Comparison of ENCODE assay signal across 20 cellular contexts in genomic region chr6:63440057-63440456, GRCh38.
DNase-seq lines count a peak whose midpoint lies in the region; FAIRE-seq and TF ChIP-seq lines count a peak whose summit lies in the region.
"Had no signal": no experiment of that assay in that cellular context is flagged by ENCODE, and none has a peak within 500 bp of the region (broad histone marks: within the 10 kb centered on the region; RNA-seq: fewer than 3 reads in every experiment).

No MANE protein-coding gene starts in this region.

- no peaks in the 10 kb centered on the region for H3K79me1 ChIP-seq in H1 (ENCODE audit: low read depth, low read length)

- TF ChIP-seq RAD21 in H1 (IDR thresholded peaks at IDR 0.05 in 1 of 2, conservative IDR thresholded peaks at IDR 0.05 in 1 of 2; ENCODE audit: low read depth in 2 of 2, low read length in 2 of 2) = no peak

- H3K36me3 ChIP-seq in H1 (ENCODE audit: control insufficient read depth in 2 of 4, insufficient read depth in 4 of 4, low read length in 3 of 4) (no peaks in the 10 kb centered on the region), prostate gland (no peaks in the 10 kb centered on the region)
- H3K36me3 ChIP-seq: ovary, SJCRH30 had no signal

- H3K4me3 Mint-ChIP-seq in activated CD4-positive, alpha-beta T cell treated with anti-CD3 and anti-CD28 coated beads, Interleukin-2, amount 10 ng/mL, durations not matched to agents 24 days and 14 days = no peak overlapping the region

- WGBS in H1 (ENCODE audit: extremely low coverage in 1 of 2, insufficient coverage in 1 of 2, insufficient read length in 1 of 2, insufficient replicate concordance in 2 of 2, low coverage in 1 of 2, low lambda C conversion rate in 2 of 2, missing lambda C conversion rate in 1 of 2), 2 experiments = 89% methylated on average over 7 of the region's 7 CpGs; no CpG with 5 or more reads in 1 of the 2 experiments
- 59% methylated on average over 7 of the region's 7 CpGs for WGBS in prostate gland

- H3K27me3 Mint-ChIP-seq in activated CD4-positive, alpha-beta T cell treated with anti-CD3 and anti-CD28 coated beads, Interleukin-2, amount 10 ng/mL, durations not matched to agents 24 days and 14 days = no peaks in the 10 kb centered on the region

- in situ Hi-C loops in G401 (cut with HindIII; ENCODE audit: low sequenced_read_pairs) = no loop called here

- H3K27me3 ChIP-seq in H1 (replicated peaks in 1 of 4; ENCODE audit: control insufficient read depth in 3 of 4, extremely low read depth in 1 of 4, insufficient read depth in 3 of 4, low read length in 3 of 4) = no peaks in the 10 kb centered on the region
- H3K27me3 ChIP-seq in prostate gland (replicated peaks; ENCODE audit: insufficient read depth) = no peaks in the 10 kb centered on the region
- H3K27me3 ChIP-seq: ovary, SJCRH30 had no signal

- no peak overlapping the region for H2BK15ac ChIP-seq in H1 (ENCODE audit: low read length)

- H3K79me2 ChIP-seq in H1 (ENCODE audit: control insufficient read depth in 1 of 2, insufficient read depth in 2 of 2, low read length in 2 of 2) = no peaks in the 10 kb centered on the region

- no peak overlapping the region for H4K5ac ChIP-seq in H1 (ENCODE audit: insufficient read length, low read depth, low read length)

- H4K8ac ChIP-seq in H1 (ENCODE audit: extremely low read depth, insufficient read depth, low read length) = peak overlapping the region; percentile 57; the same call in 1 of the 2 replicates

- no peak overlapping the region for H3K4me3 ChIP-seq in H1 (ENCODE audit: extremely low read depth in 1 of 4, insufficient read depth in 2 of 4, low read depth in 3 of 4, low read length in 4 of 4)
- H3K4me3 ChIP-seq in prostate gland = no peak overlapping the region
- H3K4me3 ChIP-seq: GM12878, ovary, SJCRH30, skin epidermis had no signal

- TF ChIP-seq CTCF in H1 (IDR thresholded peaks at IDR 0.05; ENCODE audit: control extremely low read depth in 1 of 3, insufficient read depth in 1 of 3, low read depth in 1 of 3, low read length in 3 of 3) (no peak), prostate gland (IDR thresholded peaks at IDR 0.05) (no peak)

- H3K4me1 Mint-ChIP-seq in activated CD4-positive, alpha-beta T cell treated with anti-CD3 and anti-CD28 coated beads, Interleukin-2, amount 10 ng/mL, durations not matched to agents 24 days and 14 days = peaks cover 3% of the 10 kb centered on the region

- POLR2A ChIA-PET in H1 (lab: Charles Lee; ENCODE audit: partially characterized antibody) = no interaction called here

- H4K20me1 ChIP-seq in H1 (replicated peaks in 1 of 2; ENCODE audit: control insufficient read depth in 1 of 2, insufficient read depth in 2 of 2, low read length in 2 of 2) = no peaks in the 10 kb centered on the region

- no peak for FAIRE-seq in GM12891 (lab: Jason Lieb, UNC)
- FAIRE-seq in H1 (lab: Jason Lieb, UNC) = no peak
- FAIRE-seq: GM12878, kidney had no signal

- H3K27ac Mint-ChIP-seq in activated CD4-positive, alpha-beta T cell treated with anti-CD3 and anti-CD28 coated beads, Interleukin-2, amount 10 ng/mL, durations not matched to agents 24 days and 14 days = no peak overlapping the region
- H3K27ac Mint-ChIP-seq: activated T-helper 2 cell treated with anti-CD3 and anti-CD28 coated beads, Interferon-gamma antibody, Interleukin-2, Interleukin-4, amounts not matched to agents 10 μg/mL and 5 μg/mL and 100 μg/mL, durations not matched to agents 14 hours and 24 hours and 36 hours had no signal

- intact Hi-C loops in activated CD4-positive, alpha-beta T cell treated with anti-CD3 and anti-CD28 coated beads, Interleukin-2, amount 10 ng/mL, durations not matched to agents 24 days and 14 days (cut with micrococcal nuclease) = no loop called here
- intact Hi-C loops in prostate gland (cut with DNase I) = no loop called here

- no peak overlapping the region for H3K4me2 ChIP-seq in H1 (ENCODE audit: insufficient read depth in 1 of 2, low read depth in 2 of 2, low read length in 2 of 2)
- H3K4me2 ChIP-seq: KMS-11 had no signal

- no peak overlapping the region for H2BK12ac ChIP-seq in H1 (ENCODE audit: low read depth, low read length)

- CTCF ChIA-PET in H1 (lab: Charles Lee; ENCODE audit: partially characterized antibody) = no interaction called here

- H3K9ac ChIP-seq in H1 (replicated peaks in 1 of 4; ENCODE audit: extremely low read depth in 1 of 4, low read depth in 3 of 4, low read length in 3 of 4) = no peak overlapping the region
- H3K9ac ChIP-seq: KMS-11 had no signal

- H3K4me1 ChIP-seq in H1 (replicated peaks in 1 of 4; ENCODE audit: control insufficient read depth in 3 of 4, insufficient read depth in 4 of 4, low read length in 3 of 4) = no peaks in the 10 kb centered on the region
- H3K4me1 ChIP-seq in prostate gland (replicated peaks) = no peaks in the 10 kb centered on the region
- H3K4me1 ChIP-seq: SJCRH30 had no signal

- H3K14ac ChIP-seq in H1 (ENCODE audit: insufficient read length) = no peak overlapping the region

- H2BK20ac ChIP-seq in H1 (ENCODE audit: low read length) = no peak overlapping the region

- no peak overlapping the region for H2BK120ac ChIP-seq in H1 (replicated peaks; ENCODE audit: low read depth, low read length)

- H2AK5ac ChIP-seq in H1 (ENCODE audit: low read depth, low read length) = no peak overlapping the region

- H2BK5ac ChIP-seq in H1 (ENCODE audit: low read depth, low read length) = no peak overlapping the region

- no peak overlapping the region for H3K4ac ChIP-seq in H1 (replicated peaks; ENCODE audit: insufficient read length, low read depth, low read length)

- H3K9me3 Mint-ChIP-seq in activated CD4-positive, alpha-beta T cell treated with anti-CD3 and anti-CD28 coated beads, Interleukin-2, amount 10 ng/mL, durations not matched to agents 24 days and 14 days = peaks cover 4% of the 10 kb centered on the region

- no peak for TF ChIP-seq POLR2A in GM12891 (IDR thresholded peaks at IDR 0.05; ENCODE audit: low read depth, low read length)
- TF ChIP-seq POLR2A in H1 (IDR thresholded peaks at IDR 0.05; ENCODE audit: control extremely low read depth in 1 of 2, low read depth in 2 of 2, low read length in 2 of 2) = no peak
- TF ChIP-seq POLR2A in prostate gland (IDR thresholded peaks at IDR 0.05) = no peak

- no peaks in the 10 kb centered on the region for H3K23me2 ChIP-seq in H1 (ENCODE audit: low read depth, low read length)

- no peak overlapping the region for H3K18ac ChIP-seq in H1 (ENCODE audit: extremely low read depth, low read length)

- no peak overlapping the region for H3K56ac ChIP-seq in H1 (replicated peaks; ENCODE audit: insufficient read length, low read depth, low read length)

- H4K91ac ChIP-seq in H1 (replicated peaks; ENCODE audit: insufficient read length, low read length) = no peak overlapping the region

- DNase-seq in COR-L47 (lab: John Stamatoyannopoulos, UW) = peak; percentile 15
- no peak for DNase-seq in GM12891 (ENCODE audit: insufficient read length, low spot score)
- DNase-seq in NCI-H2227 treated with DMSO at 0.1 percent for 48 hours (lab: John Stamatoyannopoulos, UW) = peak; percentile 40
- no peak for DNase-seq in H1 (ENCODE audit: low read depth in 1 of 2, low spot score in 2 of 2)
- DNase-seq in C1 segment of cervical spinal cord (lab: John Stamatoyannopoulos, UW) = no peak
- DNase-seq in G401 (ENCODE audit: low spot score) = no peak
- DNase-seq in activated CD4-positive, alpha-beta T cell treated with anti-CD3 and anti-CD28 coated beads, Interleukin-2, amount 10 ng/mL, durations not matched to agents 24 days and 14 days = no peak
- DNase-seq in prostate gland (ENCODE audit: low spot score) = no peak
- DNase-seq: aorta, EL, head of caudate nucleus, kidney, NCI-H1694 treated with DMSO at 0.1 percent for 48 hours, ovary, SJCRH30 had no signal

- no peaks in the 10 kb centered on the region for H3K36me3 Mint-ChIP-seq in activated CD4-positive, alpha-beta T cell treated with anti-CD3 and anti-CD28 coated beads, Interleukin-2, amount 10 ng/mL, durations not matched to agents 24 days and 14 days (ENCODE audit: low read depth)

- H3K9me3 ChIP-seq in H1 (ENCODE audit: insufficient read depth in 2 of 2, low read depth in 1 of 2, low read length in 1 of 2) = peaks cover 3 to 8% of the 10 kb centered on the region in 2 experiments; a peak in 2 of 4 replicates
- H3K9me3 ChIP-seq in prostate gland = no peaks in the 10 kb centered on the region
- H3K9me3 ChIP-seq: ovary, SJCRH30 had no signal

- H3K27ac ChIP-seq in H1 (ENCODE audit: low read depth, low read length) = no peak overlapping the region
- H3K27ac ChIP-seq in prostate gland = no peak overlapping the region
- H3K27ac ChIP-seq: HL-60, KMS-11, ovary, SJCRH30, skin epidermis had no signal

- TF ChIP-seq EP300 in H1 (IDR thresholded peaks at IDR 0.05; ENCODE audit: borderline replicate concordance in 1 of 2, low read depth in 2 of 2, low read length in 2 of 2) = no peak

- H2AFZ ChIP-seq in H1 (ENCODE audit: low read length) = no peak overlapping the region

- no peak overlapping the region for H3K23ac ChIP-seq in H1 (ENCODE audit: insufficient read length)

TF ChIP-seq in GM12891, 5 proteins besides CTCF, POLR2A, EP300 and RAD21:
- TF ChIP-seq PAX5 (IDR thresholded peaks at IDR 0.05; ENCODE audit: insufficient read depth, low read length, severe bottlenecking) (no peak), POU2F2 (IDR thresholded peaks at IDR 0.05; ENCODE audit: low read depth, low read length) (0 out of 2 replicates have a peak, but pooled peaks have one; percentile 53)
TF ChIP-seq in GM12891: peak in this region for 1.

TF ChIP-seq in H1, 55 proteins besides CTCF, POLR2A, EP300 and RAD21 (continues in another document):
- no peak for TF ChIP-seq SAP30 (IDR thresholded peaks at IDR 0.05; ENCODE audit: insufficient read depth, insufficient replicate concordance, low read length)
- TF ChIP-seq YY1 (IDR thresholded peaks at IDR 0.05; ENCODE audit: low read depth, low read length) = no peak
- TF ChIP-seq JUN (IDR thresholded peaks at IDR 0.05; ENCODE audit: low read depth, low read length) = no peak
- TF ChIP-seq HDAC6 (IDR thresholded peaks at IDR 0.05; ENCODE audit: low read depth, low read length) = no peak
- TF ChIP-seq BRCA1 (IDR thresholded peaks at IDR 0.05; ENCODE audit: low read depth, low read length) = no peak
- TF ChIP-seq E2F6 (IDR thresholded peaks at IDR 0.05) = no peak
- TF ChIP-seq RXRA (IDR thresholded peaks at IDR 0.05; ENCODE audit: insufficient read depth, low read depth, low read length) = no peak
- no peak for TF ChIP-seq TAF7 (optimal IDR thresholded peaks at IDR 0.05; ENCODE audit: borderline replicate concordance, low read depth, low read length)
- no peak for TF ChIP-seq RNF2 (IDR thresholded peaks at IDR 0.05; ENCODE audit: borderline replicate concordance, low read depth, low read length, missing control alignments, poor library complexity, severe bottlenecking)
- no peak for TF ChIP-seq KDM5A (IDR thresholded peaks at IDR 0.05; ENCODE audit: low read length)
- TF ChIP-seq CHD2 (IDR thresholded peaks at IDR 0.05; ENCODE audit: low read length) = no peak

Comparison
In these comparisons a context has a peak if more than half of its experiments do, and no peak if none do; other contexts are left out.
1. DNase-seq: peak in COR-L47 (single experiment) and NCI-H2227 treated with DMSO at 0.1 percent for 48 hours (single experiment); none in GM12891 (single experiment), H1 (0 of 2), C1 segment of cervical spinal cord (0 of 14), G401 (single experiment), activated CD4-positive, alpha-beta T cell treated with anti-CD3 and anti-CD28 coated beads, Interleukin-2, amount 10 ng/mL, durations not matched to agents 24 days and 14 days (single experiment) and prostate gland (single experiment).